ENCODE assay signal across 22 cellular contexts in genomic region chrX:27575565-27575964, GRCh38. TPM values are rescaled to one million over a fixed set of nuclear protein-coding genes. Genes with fewer than 3 reads are reported as not detected.
"Had no signal": no experiment of that assay in that cellular context is flagged by ENCODE, and none has a peak within 500 bp of the region (broad histone marks: within the 10 kb centered on the region; RNA-seq: fewer than 3 reads in every experiment).

No MANE protein-coding gene starts in this region.

- H3K4me1 Mint-ChIP-seq: stimulated activated naive B cell treated with anti-CD40 and anti-IgM and Interleukin-4, amounts not matched to agents 10 μg/mL and 1 μg/mL and 100 μg/mL, for 72 hours; T-cell; WTC11 had no signal

- H3K27me3 ChIP-seq: cardiac muscle cell, hepatocyte, spleen, upper lobe of left lung had no signal

- H2AFZ ChIP-seq: hepatocyte had no signal

- H3K9me3 Mint-ChIP-seq: activated CD4-positive, alpha-beta memory T cell treated with anti-CD3 and anti-CD28 coated beads for 36 hours; stimulated activated naive B cell treated with anti-CD40 and anti-IgM and Interleukin-4, amounts not matched to agents 10 μg/mL and 1 μg/mL and 100 μg/mL, for 72 hours; WTC11 had no signal

- H3K27me3 Mint-ChIP-seq: activated CD4-positive, alpha-beta memory T cell treated with anti-CD3 and anti-CD28 coated beads for 36 hours; activated naive CD8-positive, alpha-beta T cell; stimulated activated naive B cell treated with anti-CD40 and anti-IgM and Interleukin-4, amounts not matched to agents 10 μg/mL and 1 μg/mL and 100 μg/mL, for 72 hours had no signal

- H3K4me1 ChIP-seq: left ventricle myocardium inferior, spleen, upper lobe of left lung had no signal

- H3K4me3 Mint-ChIP-seq: activated CD4-positive, alpha-beta memory T cell treated with anti-CD3 and anti-CD28 coated beads for 36 hours; activated naive CD8-positive, alpha-beta T cell; stimulated activated naive B cell treated with anti-CD40 and anti-IgM and Interleukin-4, amounts not matched to agents 10 μg/mL and 1 μg/mL and 100 μg/mL, for 72 hours; T-cell; WTC11 had no signal

- H3K36me3 ChIP-seq: cardiac muscle cell, left ventricle myocardium inferior, spleen, thoracic aorta, upper lobe of left lung had no signal

- H3K79me2 ChIP-seq: hepatocyte had no signal

- ATAC-seq: stimulated activated naive B cell treated with anti-CD40 and anti-IgM and Interleukin-4, amounts not matched to agents 10 μg/mL and 1 μg/mL and 100 μg/mL, for 72 hours; T-cell; WTC11 had no signal

- H3K36me3 Mint-ChIP-seq: activated CD4-positive, alpha-beta memory T cell treated with anti-CD3 and anti-CD28 coated beads for 36 hours; activated naive CD8-positive, alpha-beta T cell; stimulated activated naive B cell treated with anti-CD40 and anti-IgM and Interleukin-4, amounts not matched to agents 10 μg/mL and 1 μg/mL and 100 μg/mL, for 72 hours; T-cell; WTC11 had no signal

- H3K4me3 ChIP-seq: cardiac muscle cell, dorsolateral prefrontal cortex, hepatocyte, left ventricle myocardium inferior, spleen, thoracic aorta, upper lobe of left lung had no signal

- FAIRE-seq: kidney had no signal

- H3K4me2 ChIP-seq: hepatocyte had no signal

- H3K27ac ChIP-seq: cardiac muscle cell, dorsolateral prefrontal cortex, hepatocyte, left ventricle myocardium inferior, spleen, thoracic aorta, upper lobe of left lung had no signal

- DNase-seq: activated CD4-positive, alpha-beta memory T cell treated with anti-CD3 and anti-CD28 coated beads for 36 hours; activated CD4-positive, alpha-beta T cell treated with anti-CD3 and anti-CD28 coated beads for 4 hours; activated T-cell treated with anti-CD3 and anti-CD28 coated beads for 4 hours; dorsolateral prefrontal cortex; left ventricle myocardium inferior; occipital lobe; retina; spleen; stimulated activated naive B cell treated with anti-CD40 and anti-IgM and Interleukin-4, amounts not matched to agents 10 μg/mL and 1 μg/mL and 100 μg/mL, for 72 hours; T-cell; upper lobe of left lung had no signal

- H3K27ac Mint-ChIP-seq: activated CD4-positive, alpha-beta memory T cell treated with anti-CD3 and anti-CD28 coated beads for 36 hours; activated naive CD8-positive, alpha-beta T cell; stimulated activated naive B cell treated with anti-CD40 and anti-IgM and Interleukin-4, amounts not matched to agents 10 μg/mL and 1 μg/mL and 100 μg/mL, for 72 hours; T-cell; WTC11 had no signal

- H3K9me3 ChIP-seq: left ventricle myocardium inferior, spleen, thoracic aorta, upper lobe of left lung had no signal

RNA-seq across cellular contexts. Expression of gene DCAF8L2, which starts 14.6 kb away (rescaled TPM):
- total RNA-seq: activated CD4-positive, alpha-beta memory T cell treated with anti-CD3 and anti-CD28 coated beads for 36 hours; cardiac muscle cell; dorsolateral prefrontal cortex; fibroblast of villous mesenchyme; glomerular endothelial cell; hepatocyte; kidney; left ventricle myocardium inferior; myocyte; occipital lobe; spleen; T-cell; thoracic aorta; upper lobe of left lung; WTC11 had no signal
- polyA plus RNA-seq: cardiac muscle cell, esophagus, hepatocyte, neural cell, spleen had no signal
